ENCODE assay signal across 10 cellular contexts in genomic region chr12:118190266-118190665, GRCh38. TPM values are rescaled to one million over a fixed set of nuclear protein-coding genes. Genes with fewer than 3 reads are reported as not detected.
DNase-seq lines count a peak whose midpoint lies in the region; ATAC-seq and TF ChIP-seq lines count a peak whose summit lies in the region.
"Had no signal": no experiment of that assay in that cellular context is flagged by ENCODE, and none has a peak within 500 bp of the region (broad histone marks: within the 10 kb centered on the region; RNA-seq: fewer than 3 reads in every experiment).

No MANE protein-coding gene starts in this region.

- peaks cover 1 to 8% (median 4%) of the 10 kb centered on the region in 4 donors for H3K4me1 Mint-ChIP-seq in naive thymus-derived CD8-positive, alpha-beta T cell

- TF ChIP-seq POLR2A in tibial nerve (IDR thresholded peaks at IDR 0.05), result no peak

- H3K27me3 ChIP-seq in colonic mucosa, result no peaks in the 10 kb centered on the region
- no peaks in the 10 kb centered on the region for H3K27me3 ChIP-seq in tibial nerve

- H3K9me3 Mint-ChIP-seq in naive thymus-derived CD8-positive, alpha-beta T cell, result no peaks in the 10 kb centered on the region
- H3K9me3 Mint-ChIP-seq: T-helper 1 cell treated with Interleukin-12 subunit alpha and Interleukin-12 subunit beta and Interleukin-4 antibody, amounts not matched to agents 30 μg/mL and 1 μg/mL, for 36 hours had no signal

- H3K27ac ChIP-seq in colonic mucosa, result peak overlapping the region; percentile 47
- peak overlapping the region; percentile 45 to 91 (median 74) for H3K27ac ChIP-seq in tibial nerve
- H3K27ac ChIP-seq: 22Rv1 had no signal

- H3K4me3 ChIP-seq in colonic mucosa (no peak overlapping the region), tibial nerve (peak overlapping the region; percentile 7 to 44 (median 28))

- no peak overlapping the region for H3K4me3 Mint-ChIP-seq in naive thymus-derived CD8-positive, alpha-beta T cell
- H3K4me3 Mint-ChIP-seq: T-helper 1 cell treated with Interleukin-12 subunit alpha and Interleukin-12 subunit beta and Interleukin-4 antibody, amounts not matched to agents 30 μg/mL and 1 μg/mL, for 36 hours had no signal

- H3K36me3 ChIP-seq in colonic mucosa (no peaks in the 10 kb centered on the region), tibial nerve (peaks cover 0 to 8% (median 0%) of the 10 kb centered on the region in 3 donors)

- no peak for ATAC-seq in naive thymus-derived CD8-positive, alpha-beta T cell
- ATAC-seq in HG03442 (IDR thresholded peaks at IDR 0.05; ENCODE audit: unreplicated experiment), result no peak
- ATAC-seq in HG02970 (IDR thresholded peaks at IDR 0.05; ENCODE audit: low FRiP score, unreplicated experiment), result no peak

- TF ChIP-seq EP300 in tibial nerve (IDR thresholded peaks at IDR 0.05), result peak in 1 of 2 donors; percentile 67

- intact Hi-C loops in colonic mucosa (cut with DNase I), result no loop called here

- WGBS in tibial nerve, 2 donors, result 27 to 32% methylated on average over 11 of the region's 11 CpGs

- TF ChIP-seq CTCF in colonic mucosa (IDR thresholded peaks at IDR 0.05) (no peak), tibial nerve (IDR thresholded peaks at IDR 0.05) (no peak)

- POLR2A ChIA-PET in naive thymus-derived CD8-positive, alpha-beta T cell (lab: Charles Lee), result no interaction called here

- peaks cover 0 to 58% (median 3%) of the 10 kb centered on the region in 3 donors for H3K36me3 Mint-ChIP-seq in naive thymus-derived CD8-positive, alpha-beta T cell

- peak overlapping the region in 2 of 10 donors; percentile 24 to 28 for H3K27ac Mint-ChIP-seq in naive thymus-derived CD8-positive, alpha-beta T cell
- H3K27ac Mint-ChIP-seq: T-helper 1 cell treated with Interleukin-12 subunit alpha and Interleukin-12 subunit beta and Interleukin-4 antibody, amounts not matched to agents 30 μg/mL and 1 μg/mL, for 36 hours had no signal

- no peaks in the 10 kb centered on the region for H3K27me3 Mint-ChIP-seq in naive thymus-derived CD8-positive, alpha-beta T cell

- H3K4me1 ChIP-seq in colonic mucosa, result no peaks in the 10 kb centered on the region
- H3K4me1 ChIP-seq in tibial nerve, result peaks cover 0 to 47% (median 4%) of the 10 kb centered on the region in 4 donors

- no peaks in the 10 kb centered on the region for H3K9me3 ChIP-seq in colonic mucosa
- H3K9me3 ChIP-seq in tibial nerve, result no peaks in the 10 kb centered on the region

- peak; percentile 69 for DNase-seq in NCI-H1092 treated with DMSO at 0.1 percent for 48 hours (lab: John Stamatoyannopoulos, UW)
- no peak for DNase-seq in NCI-H1092 (lab: John Stamatoyannopoulos, UW)
- no peak for DNase-seq in colonic mucosa
- DNase-seq in medulla oblongata (ENCODE audit: extremely low spot score), result peak; percentile 84
- no peak for DNase-seq in tibial nerve (ENCODE audit: low spot score in 2 of 2)
- no peak for DNase-seq in naive thymus-derived CD8-positive, alpha-beta T cell

- H3K9ac ChIP-seq in colonic mucosa (ENCODE audit: low read depth in 2 of 2, low read length in 2 of 2), result no peak overlapping the region

RNA-seq across cellular contexts. Expression of gene PEBP1, which starts 54.3 kb away (rescaled TPM):
- total RNA-seq in colonic mucosa (100 to 1,000 TPM; 211 to 215 TPM), tibial nerve (100 to 1,000 TPM; 380 to 704 (median 496) TPM)
- 10 to 100 TPM; 85.2 to 86.7 TPM for total RNA-seq in naive thymus-derived CD8-positive, alpha-beta T cell
- polyA plus RNA-seq in naive thymus-derived CD8-positive, alpha-beta T cell, result 100 to 1,000 TPM; 290 to 344 (median 340) TPM

Comparison
In these comparisons a context has a peak if more than half of its experiments do, and no peak if none do; other contexts are left out.
1. DNase-seq: peak in NCI-H1092 treated with DMSO at 0.1 percent for 48 hours (single experiment) and medulla oblongata (single experiment); none in NCI-H1092 (single experiment), colonic mucosa (single experiment), tibial nerve (0 of 2) and naive thymus-derived CD8-positive, alpha-beta T cell (0 of 10).